7 cellular contexts compared by ENCODE assay signal in genomic region chrX:92351531-92351930, GRCh38.
"Had no signal": no experiment of that assay in that cellular context is flagged by ENCODE, and none has a peak within 500 bp of the region (broad histone marks: within the 10 kb centered on the region; RNA-seq: fewer than 3 reads in every experiment).

No MANE protein-coding gene starts in this region.

- H3K4me3 Mint-ChIP-seq: GM23338, H9 had no signal

- H3K4me1 Mint-ChIP-seq: GM23338, H9 had no signal

- ATAC-seq: GM23338, K562 had no signal

- H3K27ac Mint-ChIP-seq: GM23338, H9 had no signal

- FAIRE-seq: H1, K562 had no signal

- DNase-seq: H9, HCEC 1CT, IMR-90, KG1 had no signal

- H3K9me3 Mint-ChIP-seq: GM23338, H9 had no signal

- H3K4me3 ChIP-seq: GM23338, K562 had no signal

- H2AFZ ChIP-seq: GM23338 had no signal

- H3K4me2 ChIP-seq: GM23338 had no signal
